1 cellular context compared by ENCODE assay signal in genomic region chr18:77862358-77862757, GRCh38.
TF ChIP-seq lines count a peak whose summit lies in the region.

No MANE protein-coding gene starts in this region.

TF ChIP-seq in H1, 55 proteins besides CTCF, POLR2A, EP300 and RAD21 (continued from another document):
- TF ChIP-seq TCF12 (IDR thresholded peaks at IDR 0.05; ENCODE audit: low read depth, low read length) (no peak), HDAC2 (IDR thresholded peaks at IDR 0.05; ENCODE audit: borderline replicate concordance in 1 of 2, low read depth in 2 of 2, low read length in 2 of 2) (no peak), RNF2 (IDR thresholded peaks at IDR 0.05; ENCODE audit: borderline replicate concordance, low read depth, low read length, missing control alignments, poor library complexity, severe bottlenecking) (no peak), JUN (IDR thresholded peaks at IDR 0.05; ENCODE audit: low read depth, low read length) (no peak), CBX8 (IDR thresholded peaks at IDR 0.05; ENCODE audit: borderline replicate concordance, low read depth, low read length) (no peak)
